In the genomic region with DNA sequence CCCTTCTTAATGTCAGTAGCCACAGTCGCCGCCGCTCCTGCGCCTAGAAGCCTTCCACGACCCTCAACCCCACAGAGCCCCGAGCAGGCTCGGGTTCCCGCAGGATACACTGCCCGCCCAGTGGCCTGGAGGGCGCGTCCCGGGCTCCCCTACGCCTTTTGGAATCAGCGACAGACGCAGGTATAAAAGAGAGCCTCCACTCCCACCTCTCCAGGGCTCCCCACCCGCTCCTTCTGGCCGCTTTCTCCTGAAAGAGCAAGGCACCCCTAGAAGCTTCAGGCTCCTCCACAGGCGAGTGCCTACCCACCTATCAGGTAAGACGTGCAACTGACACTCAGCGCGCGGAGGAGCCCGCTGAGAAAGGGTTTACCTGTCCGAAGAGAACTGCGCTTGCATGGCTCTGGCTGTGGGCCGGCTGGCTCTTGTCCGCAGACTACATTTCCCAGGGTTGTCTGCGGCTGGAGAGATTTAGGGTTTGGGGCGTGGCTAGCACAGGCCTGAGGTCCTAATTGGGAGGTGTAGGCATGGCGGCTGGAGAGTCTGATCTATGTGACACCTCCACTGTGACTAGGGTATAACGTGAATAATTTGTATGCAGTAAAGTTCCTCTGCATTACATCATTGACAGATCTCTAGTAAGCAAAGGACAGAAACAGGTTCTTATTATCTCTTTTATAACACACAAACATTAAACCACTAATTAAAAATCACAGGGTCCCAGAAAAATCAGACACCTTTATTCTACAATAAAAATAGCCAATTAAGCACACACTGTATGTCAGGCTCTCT, we compare ENCODE assay signal across 8 cellular contexts. TPM values are rescaled to one million over a fixed set of nuclear protein-coding genes. Genes with fewer than 3 reads are reported as not detected.
DNase-seq lines count a peak whose midpoint lies in the region; ATAC-seq and FAIRE-seq lines count a peak whose summit lies in the region.

No MANE protein-coding gene starts in this region.

- peak overlapping the region; percentile 62 for H3K27ac Mint-ChIP-seq in central memory CD8-positive, alpha-beta T cell (ENCODE audit: low read depth)

- H3K4me1 Mint-ChIP-seq in central memory CD8-positive, alpha-beta T cell = peaks cover 20% of the 10 kb centered on the region

- H3K36me3 ChIP-seq in skeletal muscle tissue (ENCODE audit: control insufficient read depth in 3 of 3, insufficient read depth in 3 of 3, low read length in 3 of 3) = no peaks in the 10 kb centered on the region

- no peaks in the 10 kb centered on the region for H3K9me3 Mint-ChIP-seq in central memory CD8-positive, alpha-beta T cell

- H3K4me1 ChIP-seq in skeletal muscle tissue (ENCODE audit: control insufficient read depth in 3 of 3, insufficient read depth in 3 of 3, low read length in 3 of 3) = peaks cover 4 to 7% (median 5%) of the 10 kb centered on the region in 3 donors

- peak overlapping the region; percentile 83 to 86 (median 85) for H3K9ac ChIP-seq in skeletal muscle tissue (ENCODE audit: low read depth in 1 of 3, low read length in 3 of 3)

- peak overlapping the region; percentile 91 for H3K4me3 Mint-ChIP-seq in central memory CD8-positive, alpha-beta T cell

- H3K4me3 ChIP-seq in skeletal muscle tissue (ENCODE audit: low read length in 3 of 3) = peak overlapping the region; percentile 86 to 91 (median 90)

- ATAC-seq in central memory CD8-positive, alpha-beta T cell (replicated peaks; ENCODE audit: extremely low read depth, poor library complexity, severe bottlenecking) = peak; percentile 99
- no peak for ATAC-seq in GM21528 (IDR thresholded peaks at IDR 0.05; ENCODE audit: low FRiP score, unreplicated experiment)
- ATAC-seq in HG03135 (IDR thresholded peaks at IDR 0.05; ENCODE audit: unreplicated experiment) = no peak

- H3K36me3 Mint-ChIP-seq in central memory CD8-positive, alpha-beta T cell (ENCODE audit: insufficient read depth) = peaks cover 7% of the 10 kb centered on the region

- H3K27ac ChIP-seq in skeletal muscle tissue (ENCODE audit: low read depth, low read length) = no peak overlapping the region

- peaks cover 39% of the 10 kb centered on the region for H3K27me3 Mint-ChIP-seq in central memory CD8-positive, alpha-beta T cell

- DNase-seq in GM19239 (ENCODE audit: insufficient read length, low spot score) = peak; percentile 30
- DNase-seq in NCI-H1092 (lab: John Stamatoyannopoulos, UW) = peak; percentile 0
- peak; percentile 29 for DNase-seq in activated CD4-positive, CD25-positive, alpha-beta regulatory T cell treated with anti-CD3 and anti-CD28 coated beads, Interleukin-2, amount 50 U/mL, for 16 hours (ENCODE audit: low read depth, low spot score)
- DNase-seq in central memory CD8-positive, alpha-beta T cell (ENCODE audit: low spot score in 2 of 2) = peak; percentile 38 to 47
- DNase-seq in iPS-NIHi7 (ENCODE audit: extremely low spot score) = peak; percentile 91

- no peaks in the 10 kb centered on the region for H3K9me3 ChIP-seq in skeletal muscle tissue (ENCODE audit: control insufficient read depth in 3 of 3, low read length in 3 of 3)

- H3K27me3 ChIP-seq in skeletal muscle tissue (ENCODE audit: control insufficient read depth in 3 of 3, insufficient read depth in 3 of 3, low read length in 3 of 3) = no peaks in the 10 kb centered on the region

- no peak for FAIRE-seq in GM19239 (lab: Jason Lieb, UNC)

RNA-seq across cellular contexts. Expression of a gene that starts 13.5 kb away (rescaled TPM):
- total RNA-seq in skeletal muscle tissue = 2.1 TPM

Comparison
In these comparisons a context has a peak if more than half of its experiments do, and no peak if none do; other contexts are left out.
1. DNase-seq: peak in every context shown above with its lines; median percentile 91 in iPS-NIHi7; 42 in central memory CD8-positive, alpha-beta T cell; 30 in GM19239; 29 in activated CD4-positive, CD25-positive, alpha-beta regulatory T cell treated with anti-CD3 and anti-CD28 coated beads, Interleukin-2, amount 50 U/mL, for 16 hours; 0 in NCI-H1092.